1 cellular context compared by ENCODE assay signal in genomic region chr10:32318476-32318896, GRCh38.
TF ChIP-seq lines count a peak whose summit lies in the region.

No MANE protein-coding gene starts in this region.

TF ChIP-seq in SK-N-SH, 30 proteins besides CTCF, POLR2A, EP300 and RAD21 (continued from another document):
- TF ChIP-seq USF2 (IDR thresholded peaks at IDR 0.05; ENCODE audit: borderline replicate concordance, low read depth, low read length): no peak
- TF ChIP-seq EZH2phosphoT487 (IDR thresholded peaks at IDR 0.05; ENCODE audit: borderline replicate concordance, low read depth): no peak
- TF ChIP-seq MEF2A (IDR thresholded peaks at IDR 0.05; ENCODE audit: borderline replicate concordance, low read depth): no peak
- no peak for TF ChIP-seq RCOR1 (IDR thresholded peaks at IDR 0.05; ENCODE audit: low read length)
- no peak for TF ChIP-seq RFX5 (IDR thresholded peaks at IDR 0.05; ENCODE audit: low read length)
- TF ChIP-seq GATA2 (CRISPR knock-in tag; IDR thresholded peaks at IDR 0.05): no peak
- TF ChIP-seq FOXJ3 (CRISPR knock-in tag; IDR thresholded peaks at IDR 0.05): no peak
- no peak for TF ChIP-seq TCF12 (IDR thresholded peaks at IDR 0.05)
- no peak for TF ChIP-seq SIN3A (IDR thresholded peaks at IDR 0.05; ENCODE audit: borderline replicate concordance, low read depth, low read length)
- TF ChIP-seq YY1 (IDR thresholded peaks at IDR 0.05; ENCODE audit: low read depth): no peak
TF ChIP-seq in SK-N-SH: peak in this region for 0.
